Comparison of ENCODE assay signal across 6 cellular contexts in the genomic region with DNA sequence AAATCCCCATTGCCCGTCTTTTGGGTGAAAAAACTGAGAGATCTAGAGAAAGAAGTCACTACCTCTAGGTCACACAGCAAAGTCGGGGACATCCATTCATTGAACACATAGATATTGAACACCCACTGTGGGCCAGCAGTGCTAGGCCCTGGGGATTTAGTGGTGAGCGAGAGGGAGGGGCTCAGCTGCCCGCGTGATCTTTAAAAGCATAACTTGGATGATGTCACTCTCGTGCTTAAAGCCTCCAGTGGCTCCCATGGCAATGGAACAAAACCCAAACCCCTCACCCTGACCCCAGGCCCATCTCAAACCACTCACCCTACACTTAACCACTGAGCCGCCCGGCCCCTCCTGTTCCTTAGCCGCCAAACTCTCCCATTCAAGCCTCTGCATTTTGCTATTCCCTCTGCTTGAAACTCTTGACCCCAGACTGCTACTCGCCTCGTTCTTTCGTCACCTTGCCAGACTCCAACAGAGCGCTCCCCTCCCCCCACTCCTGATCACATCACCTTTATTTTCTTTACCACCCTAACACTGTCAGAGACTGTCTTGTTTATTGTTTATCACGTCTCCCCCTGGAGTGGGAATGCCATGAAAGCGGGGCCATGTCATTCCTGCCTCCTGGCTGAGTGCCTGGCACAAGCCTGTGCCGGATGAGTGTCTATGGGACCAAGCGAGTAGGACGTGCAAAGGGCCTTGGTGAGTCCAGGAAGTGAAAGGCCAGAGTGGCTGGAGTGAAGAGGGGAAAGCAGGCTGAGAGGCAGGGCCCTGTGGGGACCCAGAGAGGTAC. TPM values are rescaled to one million over a fixed set of nuclear protein-coding genes. Genes with fewer than 3 reads are reported as not detected.
DNase-seq lines count a peak whose midpoint lies in the region; ATAC-seq lines count a peak whose summit lies in the region.

No MANE protein-coding gene starts in this region.

- ATAC-seq in GM18867 (IDR thresholded peaks at IDR 0.05; ENCODE audit: unreplicated experiment) (peak; percentile 14), HG03565 (IDR thresholded peaks at IDR 0.05; ENCODE audit: unreplicated experiment) (peak; percentile 36)

- no peak for DNase-seq in activated T-helper 2 cell treated with anti-CD3 and anti-CD28 coated beads, Interferon-gamma antibody, Interleukin-2, Interleukin-4, amounts not matched to agents 10 μg/mL and 5 μg/mL and 100 μg/mL, durations not matched to agents 14 hours and 24 hours and 36 hours (ENCODE audit: low spot score)
- DNase-seq in lung microvascular endothelial cell (ENCODE audit: low read depth in 2 of 2) (peak; percentile 56 to 73), NCI-H226 (no peak)
- no peak for DNase-seq in stimulated activated CD4-positive, alpha-beta T cell treated with anti-CD3 and anti-CD28 coated beads, Interleukin-12 subunit alpha, Interleukin-12 subunit beta, amount 100 ng/mL, for 4 hours

- H3K4me1 Mint-ChIP-seq in activated T-helper 2 cell treated with anti-CD3 and anti-CD28 coated beads, Interferon-gamma antibody, Interleukin-2, Interleukin-4, amounts not matched to agents 10 μg/mL and 5 μg/mL and 100 μg/mL, durations not matched to agents 14 hours and 24 hours and 36 hours (ENCODE audit: low read depth): peaks cover 36% of the 10 kb centered on the region

- no peak overlapping the region for H3K27ac Mint-ChIP-seq in activated T-helper 2 cell treated with anti-CD3 and anti-CD28 coated beads, Interferon-gamma antibody, Interleukin-2, Interleukin-4, amounts not matched to agents 10 μg/mL and 5 μg/mL and 100 μg/mL, durations not matched to agents 14 hours and 24 hours and 36 hours

- H3K4me3 Mint-ChIP-seq in activated T-helper 2 cell treated with anti-CD3 and anti-CD28 coated beads, Interferon-gamma antibody, Interleukin-2, Interleukin-4, amounts not matched to agents 10 μg/mL and 5 μg/mL and 100 μg/mL, durations not matched to agents 14 hours and 24 hours and 36 hours (ENCODE audit: low read depth): peak overlapping the region; percentile 56

- H3K9me3 Mint-ChIP-seq in activated T-helper 2 cell treated with anti-CD3 and anti-CD28 coated beads, Interferon-gamma antibody, Interleukin-2, Interleukin-4, amounts not matched to agents 10 μg/mL and 5 μg/mL and 100 μg/mL, durations not matched to agents 14 hours and 24 hours and 36 hours: no peaks in the 10 kb centered on the region

- intact Hi-C loops in activated T-helper 2 cell treated with anti-CD3 and anti-CD28 coated beads, Interferon-gamma antibody, Interleukin-2, Interleukin-4, amounts not matched to agents 10 μg/mL and 5 μg/mL and 100 μg/mL, durations not matched to agents 14 hours and 24 hours and 36 hours (cut with micrococcal nuclease): no loop called here

- peaks cover 6% of the 10 kb centered on the region for H3K27me3 Mint-ChIP-seq in activated T-helper 2 cell treated with anti-CD3 and anti-CD28 coated beads, Interferon-gamma antibody, Interleukin-2, Interleukin-4, amounts not matched to agents 10 μg/mL and 5 μg/mL and 100 μg/mL, durations not matched to agents 14 hours and 24 hours and 36 hours (ENCODE audit: low read depth)

- H3K36me3 Mint-ChIP-seq in activated T-helper 2 cell treated with anti-CD3 and anti-CD28 coated beads, Interferon-gamma antibody, Interleukin-2, Interleukin-4, amounts not matched to agents 10 μg/mL and 5 μg/mL and 100 μg/mL, durations not matched to agents 14 hours and 24 hours and 36 hours (ENCODE audit: low read depth): peaks cover 23% of the 10 kb centered on the region

RNA-seq across cellular contexts. Expression of a gene that starts 0.7 kb away (rescaled TPM):
- total RNA-seq in activated T-helper 2 cell treated with anti-CD3 and anti-CD28 coated beads, Interferon-gamma antibody, Interleukin-2, Interleukin-4, amounts not matched to agents 10 μg/mL and 5 μg/mL and 100 μg/mL, durations not matched to agents 14 hours and 24 hours and 36 hours: 1.4 and 3.4 TPM in 2 replicates
- 0.44 and 0.60 TPM in 2 replicates for total RNA-seq in lung microvascular endothelial cell

RNA-seq across cellular contexts. Expression of a gene that starts 6.4 kb away (rescaled TPM):
- total RNA-seq in activated T-helper 2 cell treated with anti-CD3 and anti-CD28 coated beads, Interferon-gamma antibody, Interleukin-2, Interleukin-4, amounts not matched to agents 10 μg/mL and 5 μg/mL and 100 μg/mL, durations not matched to agents 14 hours and 24 hours and 36 hours: 55.7 and 57.4 TPM in 2 replicates
- 8.9 and 12.3 TPM in 2 replicates for total RNA-seq in lung microvascular endothelial cell

RNA-seq across cellular contexts. Expression of a gene that starts 14.4 kb away (rescaled TPM):
- total RNA-seq in activated T-helper 2 cell treated with anti-CD3 and anti-CD28 coated beads, Interferon-gamma antibody, Interleukin-2, Interleukin-4, amounts not matched to agents 10 μg/mL and 5 μg/mL and 100 μg/mL, durations not matched to agents 14 hours and 24 hours and 36 hours: 25.6 and 28.7 TPM in 2 replicates
- total RNA-seq in lung microvascular endothelial cell: 25.5 and 26.6 TPM in 2 replicates

RNA-seq across cellular contexts. Expression of a gene that starts 31.9 kb away (rescaled TPM):
- total RNA-seq in activated T-helper 2 cell treated with anti-CD3 and anti-CD28 coated beads, Interferon-gamma antibody, Interleukin-2, Interleukin-4, amounts not matched to agents 10 μg/mL and 5 μg/mL and 100 μg/mL, durations not matched to agents 14 hours and 24 hours and 36 hours: 60.3 and 60.7 TPM in 2 replicates
- 23.5 and 30.0 TPM in 2 replicates for total RNA-seq in lung microvascular endothelial cell

RNA-seq across cellular contexts. Expression of a gene that starts 49.5 kb away (rescaled TPM):
- 43.8 and 53.3 TPM in 2 replicates for total RNA-seq in activated T-helper 2 cell treated with anti-CD3 and anti-CD28 coated beads, Interferon-gamma antibody, Interleukin-2, Interleukin-4, amounts not matched to agents 10 μg/mL and 5 μg/mL and 100 μg/mL, durations not matched to agents 14 hours and 24 hours and 36 hours
- total RNA-seq in lung microvascular endothelial cell: 10.2 and 24.2 TPM in 2 replicates

Comparison
In these comparisons a context has a peak if more than half of its experiments do, and no peak if none do; other contexts are left out.
1. DNase-seq: peak in lung microvascular endothelial cell (2 of 2); none in activated T-helper 2 cell treated with anti-CD3 and anti-CD28 coated beads, Interferon-gamma antibody, Interleukin-2, Interleukin-4, amounts not matched to agents 10 μg/mL and 5 μg/mL and 100 μg/mL, durations not matched to agents 14 hours and 24 hours and 36 hours (single experiment), NCI-H226 (single experiment) and stimulated activated CD4-positive, alpha-beta T cell treated with anti-CD3 and anti-CD28 coated beads, Interleukin-12 subunit alpha, Interleukin-12 subunit beta, amount 100 ng/mL, for 4 hours (single experiment).